ENCODE assay signal across 13 cellular contexts in the genomic region with DNA sequence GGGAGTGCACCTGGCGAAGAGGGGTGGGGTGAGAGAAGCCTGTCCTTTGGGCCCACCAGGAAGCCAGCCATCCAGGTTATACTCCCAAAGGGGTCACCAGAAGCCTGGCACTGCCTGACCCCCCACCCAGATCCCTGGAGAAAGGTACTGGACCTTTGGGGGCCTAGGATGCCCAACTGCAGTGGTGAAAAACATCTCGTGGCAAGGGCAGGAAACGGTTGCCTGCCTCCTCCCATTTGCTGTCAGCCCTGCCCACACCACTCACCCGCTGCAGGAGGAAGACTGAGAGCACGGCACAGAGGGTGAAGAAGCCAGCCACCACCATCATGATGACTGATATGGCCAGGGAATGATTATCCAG. TPM values are rescaled to one million over a fixed set of nuclear protein-coding genes. Genes with fewer than 3 reads are reported as not detected.
A peak's percentile ranks its signal among the peaks of the same experiment; 100 is the strongest.
DNase-seq lines count a peak whose midpoint lies in the region; ATAC-seq and TF ChIP-seq lines count a peak whose summit lies in the region.
"Had no signal": no experiment of that assay in that cellular context is flagged by ENCODE, and none has a peak within 500 bp of the region (broad histone marks: within the 10 kb centered on the region; RNA-seq: fewer than 3 reads in every experiment).

No MANE protein-coding gene starts in this region.

- TF ChIP-seq CTCF in prostate gland (IDR thresholded peaks at IDR 0.05): no peak
- TF ChIP-seq CTCF in gastroesophageal sphincter (IDR thresholded peaks at IDR 0.05): no peak

- peak overlapping the region; percentile 67 to 92 (median 76) for H3K4me3 Mint-ChIP-seq in CD4-positive, alpha-beta memory T cell
- peak overlapping the region; percentile 51 for H3K4me3 Mint-ChIP-seq in activated naive CD8-positive, alpha-beta T cell
- H3K4me3 Mint-ChIP-seq: WTC11 had no signal

- TF ChIP-seq POLR2A in prostate gland (IDR thresholded peaks at IDR 0.05): no peak
- no peak for TF ChIP-seq POLR2A in gastroesophageal sphincter (IDR thresholded peaks at IDR 0.05)

- peaks cover 26% of the 10 kb centered on the region for H3K36me3 ChIP-seq in CD4-positive, alpha-beta memory T cell (ENCODE audit: insufficient read depth, low read length)
- H3K36me3 ChIP-seq in prostate gland (peaks cover 5 to 6% of the 10 kb centered on the region in 2 donors), gastroesophageal sphincter (peaks cover 0 to 72% of the 10 kb centered on the region in 2 donors)

- peaks cover 52% of the 10 kb centered on the region for H3K4me1 ChIP-seq in CD4-positive, alpha-beta memory T cell (ENCODE audit: insufficient read depth, low read length)
- peaks cover 10% of the 10 kb centered on the region for H3K4me1 ChIP-seq in prostate gland (replicated peaks)
- H3K4me1 ChIP-seq in gastroesophageal sphincter: peaks cover 0 to 50% (median 21%) of the 10 kb centered on the region in 3 donors

- POLR2A ChIA-PET in CD4-positive, alpha-beta memory T cell (lab: Charles Lee; ENCODE audit: partially characterized antibody): interaction anchor here (0.6 to 7.9 kb wide), 14 partner anchors 9 to 230 kb away, joined by 3 to 106 read pairs (median 13); partner anchors contain the start of genes CLK3, COX5A, CSK and FAM219B

- peak overlapping the region; percentile 77 for H3K27ac ChIP-seq in CD4-positive, alpha-beta memory T cell (ENCODE audit: low read depth, low read length)
- H3K27ac ChIP-seq in prostate gland (no peak overlapping the region), gastroesophageal sphincter (peak overlapping the region in 1 of 4 donors; percentile 87)

- no peaks in the 10 kb centered on the region for H3K9me3 Mint-ChIP-seq in CD4-positive, alpha-beta memory T cell
- H3K9me3 Mint-ChIP-seq in activated naive CD8-positive, alpha-beta T cell (ENCODE audit: low read depth): no peaks in the 10 kb centered on the region
- H3K9me3 Mint-ChIP-seq: WTC11 had no signal

- H3K9me3 ChIP-seq in CD4-positive, alpha-beta memory T cell (ENCODE audit: control insufficient read depth in 1 of 2, low read length in 2 of 2): no peaks in the 10 kb centered on the region
- H3K9me3 ChIP-seq in prostate gland (no peaks in the 10 kb centered on the region), gastroesophageal sphincter (no peaks in the 10 kb centered on the region)

- H3K27me3 ChIP-seq in CD4-positive, alpha-beta memory T cell (ENCODE audit: insufficient read depth, low read length): no peaks in the 10 kb centered on the region
- H3K27me3 ChIP-seq in prostate gland (replicated peaks; ENCODE audit: insufficient read depth) (no peaks in the 10 kb centered on the region), gastroesophageal sphincter (no peaks in the 10 kb centered on the region)

- H3K36me3 Mint-ChIP-seq in CD4-positive, alpha-beta memory T cell: peaks cover 23 to 47% of the 10 kb centered on the region in 2 donors
- peaks cover 2% of the 10 kb centered on the region for H3K36me3 Mint-ChIP-seq in activated naive CD8-positive, alpha-beta T cell

- WGBS in prostate gland: 75% methylated on average over 5 of the region's 5 CpGs
- 60 to 86% methylated on average over 1 to 2 of the region's 5 CpGs for WGBS in gastroesophageal sphincter (ENCODE audit: low coverage in 1 of 2), 2 donors

- peak; percentile 51 to 68 (median 56) for DNase-seq in CD4-positive, alpha-beta memory T cell
- peak; percentile 39 for DNase-seq in activated CD4-positive, alpha-beta T cell treated with anti-CD3 and anti-CD28 coated beads for 1 hour
- peak; percentile 15 to 17 for DNase-seq in stimulated activated CD4-positive, alpha-beta T cell treated with anti-CD3 and anti-CD28 coated beads, Interleukin-1b, Interleukin-23, amount 100 ng/mL, for 1 hour (ENCODE audit: low read depth in 2 of 2)
- DNase-seq in prostate gland (ENCODE audit: low spot score): no peak
- DNase-seq in globus pallidus (ENCODE audit: low spot score): no peak
- DNase-seq: NCI-H526 had no signal

- TF ChIP-seq EP300 in gastroesophageal sphincter (IDR thresholded peaks at IDR 0.05): no peak

- no peak for ATAC-seq in GM21515 (IDR thresholded peaks at IDR 0.05; ENCODE audit: unreplicated experiment)
- ATAC-seq in gastroesophageal sphincter: no peak
- ATAC-seq: WTC11 had no signal

- H3K4me1 Mint-ChIP-seq in CD4-positive, alpha-beta memory T cell: peaks cover 37 to 57% (median 46%) of the 10 kb centered on the region in 4 donors
- peaks cover 41% of the 10 kb centered on the region for H3K4me1 Mint-ChIP-seq in activated naive CD8-positive, alpha-beta T cell (ENCODE audit: low read depth)

- H3K27me3 Mint-ChIP-seq in CD4-positive, alpha-beta memory T cell: no peaks in the 10 kb centered on the region
- H3K27me3 Mint-ChIP-seq in activated naive CD8-positive, alpha-beta T cell: no peaks in the 10 kb centered on the region

- peak overlapping the region; percentile 72 to 95 (median 91) for H3K27ac Mint-ChIP-seq in CD4-positive, alpha-beta memory T cell
- peak overlapping the region; percentile 92 for H3K27ac Mint-ChIP-seq in activated naive CD8-positive, alpha-beta T cell

- intact Hi-C loops in CD4-positive, alpha-beta memory T cell (cut with micrococcal nuclease): loop anchor here (1.0 kb wide), 3 partner anchors 28 to 61 kb away; partner anchors contain the start of genes FAM219B and SCAMP2
- intact Hi-C loops in prostate gland (cut with DNase I): no loop called here

- CTCF ChIA-PET in CD4-positive, alpha-beta memory T cell (lab: Charles Lee; ENCODE audit: partially characterized antibody): interaction anchor here (0.6 to 7.3 kb wide), 20 partner anchors 9 to 303 kb away, joined by 3 to 136 read pairs (median 4); partner anchors contain the start of genes COX5A and FAM219B

- peak overlapping the region in 1 of 2 donors; percentile 49 for H3K4me3 ChIP-seq in CD4-positive, alpha-beta memory T cell (ENCODE audit: low read length in 2 of 2)
- H3K4me3 ChIP-seq in prostate gland (no peak overlapping the region), gastroesophageal sphincter (no peak overlapping the region)

RNA-seq across cellular contexts. Expression of gene ULK3, which starts 2.2 kb away (rescaled TPM):
- 10 to 100 TPM; 84.9 to 88.3 TPM for total RNA-seq in CD4-positive, alpha-beta memory T cell
- 10 to 100 TPM; 33.6 to 38.5 TPM for polyA plus RNA-seq in CD4-positive, alpha-beta memory T cell
- total RNA-seq in prostate gland: 10 to 100 TPM; 44.6 to 98.5 TPM
- 10 to 100 TPM; 26.4 to 51.8 (median 32.7) TPM for total RNA-seq in gastroesophageal sphincter

RNA-seq across cellular contexts. Expression of gene CPLX3, which starts 18.8 kb away (rescaled TPM):
- not detected for total RNA-seq in CD4-positive, alpha-beta memory T cell
- not detected for polyA plus RNA-seq in CD4-positive, alpha-beta memory T cell
- total RNA-seq in prostate gland: 10 to 100 TPM; 40.5 to 59.8 TPM
- not detected for total RNA-seq in gastroesophageal sphincter
- total RNA-seq: H1, kidney epithelial cell had no signal
- polyA plus RNA-seq: AG04450 had no signal

RNA-seq across cellular contexts. Expression of gene SCAMP2, which starts 28.0 kb away (rescaled TPM):
- total RNA-seq in CD4-positive, alpha-beta memory T cell: 100 to 1,000 TPM; 132 to 138 TPM
- polyA plus RNA-seq in CD4-positive, alpha-beta memory T cell: 100 to 1,000 TPM; 152 to 179 TPM
- 100 to 1,000 TPM; 101 to 103 TPM for total RNA-seq in prostate gland
- total RNA-seq in gastroesophageal sphincter: 100 to 1,000 TPM in 1 of 4 donors, 10 to 100 TPM in 3; 45.6 to 111 (median 72.1) TPM

RNA-seq across cellular contexts. Expression of gene LMAN1L, which starts 32.6 kb away (rescaled TPM):
- total RNA-seq in CD4-positive, alpha-beta memory T cell: under 1 TPM; 0.23 to 0.39 TPM
- not detected for polyA plus RNA-seq in CD4-positive, alpha-beta memory T cell
- total RNA-seq in prostate gland (100 to 1,000 TPM; 219 to 229 TPM), gastroesophageal sphincter (under 1 TPM in 1 of 4 donors, not detected in 3; 0.27 TPM)
- total RNA-seq: H1, kidney epithelial cell, WTC11 had no signal
- polyA plus RNA-seq: AG04450, H1 had no signal

RNA-seq across cellular contexts. Expression of gene MPI, which starts 44.7 kb away (rescaled TPM):
- 10 to 100 TPM; 70.4 to 73.1 TPM for total RNA-seq in CD4-positive, alpha-beta memory T cell
- 10 to 100 TPM; 63.0 to 66.2 TPM for polyA plus RNA-seq in CD4-positive, alpha-beta memory T cell
- total RNA-seq in prostate gland (10 to 100 TPM; 48.5 to 91.4 TPM), gastroesophageal sphincter (10 to 100 TPM; 36.5 to 58.8 (median 42.5) TPM)

Comparison
In these comparisons a context has a peak if more than half of its experiments do, and no peak if none do; other contexts are left out.
1. DNase-seq: peak in CD4-positive, alpha-beta memory T cell (5 of 5), activated CD4-positive, alpha-beta T cell treated with anti-CD3 and anti-CD28 coated beads for 1 hour (single experiment) and stimulated activated CD4-positive, alpha-beta T cell treated with anti-CD3 and anti-CD28 coated beads, Interleukin-1b, Interleukin-23, amount 100 ng/mL, for 1 hour (2 of 2); none in prostate gland (single experiment) and globus pallidus (single experiment).
2. RNA of gene CPLX3, which starts 18.8 kb away (total RNA-seq): 40.5 to 59.8 TPM in prostate gland; not detected in CD4-positive, alpha-beta memory T cell and not detected in gastroesophageal sphincter; every median in the first group is over 10 times any median in the second.